1 cellular context compared by ENCODE assay signal in the genomic region with DNA sequence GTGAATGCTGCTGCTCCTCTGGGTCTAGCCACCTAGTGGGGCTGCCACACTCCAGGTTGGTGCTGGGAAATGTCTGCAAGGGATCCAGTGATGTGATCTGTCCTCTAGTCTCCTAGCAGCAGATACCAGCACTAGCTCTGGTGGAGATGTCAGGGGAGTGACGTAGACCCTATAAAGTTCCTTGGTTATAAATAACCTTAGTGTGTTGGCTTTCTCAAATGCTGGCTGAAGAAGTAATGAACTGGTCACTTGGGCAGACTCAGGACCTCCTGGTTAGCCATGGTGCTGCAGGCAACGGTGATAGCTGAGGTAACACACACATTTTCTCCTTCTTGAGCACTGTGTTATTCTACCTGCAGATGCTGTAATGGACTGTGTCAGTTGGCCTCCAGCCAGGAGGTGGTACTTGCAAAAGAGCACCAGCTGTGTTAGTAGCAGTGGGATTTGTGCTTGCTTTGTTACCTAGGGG.
TF ChIP-seq lines count a peak whose summit lies in the region.

No MANE protein-coding gene starts in this region.

TF ChIP-seq in WTC11, 78 proteins besides CTCF, POLR2A, EP300 and RAD21 (continued from another document):
- TF ChIP-seq, protein P1, sequence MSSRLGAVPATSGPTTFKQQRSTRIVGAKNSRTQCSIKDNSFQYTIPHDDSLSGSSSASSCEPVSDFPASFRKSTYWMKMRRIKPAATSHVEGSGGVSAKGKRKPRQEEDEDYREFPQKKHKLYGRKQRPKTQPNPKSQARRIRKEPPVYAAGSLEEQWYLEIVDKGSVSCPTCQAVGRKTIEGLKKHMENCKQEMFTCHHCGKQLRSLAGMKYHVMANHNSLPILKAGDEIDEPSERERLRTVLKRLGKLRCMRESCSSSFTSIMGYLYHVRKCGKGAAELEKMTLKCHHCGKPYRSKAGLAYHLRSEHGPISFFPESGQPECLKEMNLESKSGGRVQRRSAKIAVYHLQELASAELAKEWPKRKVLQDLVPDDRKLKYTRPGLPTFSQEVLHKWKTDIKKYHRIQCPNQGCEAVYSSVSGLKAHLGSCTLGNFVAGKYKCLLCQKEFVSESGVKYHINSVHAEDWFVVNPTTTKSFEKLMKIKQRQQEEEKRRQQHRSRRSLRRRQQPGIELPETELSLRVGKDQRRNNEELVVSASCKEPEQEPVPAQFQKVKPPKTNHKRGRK (CRISPR knock-in tag; IDR thresholded peaks at IDR 0.05; ENCODE audit: borderline replicate concordance) = no peak
- TF ChIP-seq ZNF138 (CRISPR knock-in tag; conservative IDR thresholded peaks at IDR 0.05) = no peak
- TF ChIP-seq FOXJ3 (CRISPR knock-in tag; IDR thresholded peaks at IDR 0.05; ENCODE audit: borderline replicate concordance) = no peak
- no peak for TF ChIP-seq GABPB1 (CRISPR knock-in tag; IDR thresholded peaks at IDR 0.05)
TF ChIP-seq in WTC11: peak in this region for 0.
